In the genomic region with DNA sequence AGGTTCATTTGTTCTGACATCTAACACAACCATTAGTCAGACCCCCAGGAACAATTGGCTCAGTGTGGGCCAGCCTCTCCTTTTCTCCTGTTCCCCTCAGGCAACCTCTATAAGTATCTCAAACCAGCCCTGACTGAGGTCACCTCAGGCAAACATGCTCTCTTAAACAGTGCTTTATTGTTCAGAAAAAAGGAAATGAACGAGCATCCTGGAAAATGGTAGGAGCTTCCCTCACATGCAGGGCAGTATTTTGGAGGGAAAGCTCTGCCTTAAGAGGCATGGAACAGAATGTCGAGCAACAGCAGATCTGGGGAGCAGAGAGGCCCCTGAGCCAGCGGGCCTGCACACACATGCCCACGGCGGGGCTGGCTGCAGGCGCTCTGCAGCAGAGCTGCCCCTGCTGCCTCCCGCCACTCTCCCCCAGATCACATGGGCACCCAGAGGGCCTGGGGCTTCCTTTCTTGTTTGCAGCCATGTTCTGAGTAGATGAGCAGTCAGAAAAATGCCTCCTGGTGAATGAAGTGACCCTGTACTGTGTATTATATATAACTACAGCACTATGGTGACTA, we compare ENCODE assay signal across 10 cellular contexts. TPM values are rescaled to one million over a fixed set of nuclear protein-coding genes. Genes with fewer than 3 reads are reported as not detected.
DNase-seq lines count a peak whose midpoint lies in the region; ATAC-seq, FAIRE-seq and TF ChIP-seq lines count a peak whose summit lies in the region.
"Had no signal": no experiment of that assay in that cellular context is flagged by ENCODE, and none has a peak within 500 bp of the region (broad histone marks: within the 10 kb centered on the region; RNA-seq: fewer than 3 reads in every experiment).

No MANE protein-coding gene starts in this region.

- H3K27ac Mint-ChIP-seq in endothelial cell (ENCODE audit: unreplicated experiment) = peak overlapping the region; percentile 84

- H3K4me1 ChIP-seq in neuron (ENCODE audit: insufficient read depth, low read length) = peaks cover 11% of the 10 kb centered on the region
- H3K4me1 ChIP-seq: left lung had no signal

- FAIRE-seq in H54 (lab: Jason Lieb, UNC) = peak; percentile 90

- no peaks in the 10 kb centered on the region for H3K27me3 ChIP-seq in neuron (ENCODE audit: insufficient read depth, low read length)
- H3K27me3 ChIP-seq: left lung had no signal

- H2AFZ ChIP-seq in neuron (ENCODE audit: low read depth, low read length) = peak overlapping the region; percentile 75

- DNase-seq in H54 (ENCODE audit: insufficient read length, low spot score) (peak; percentile 27), NCI-H524 (lab: John Stamatoyannopoulos, UW) (peak; percentile 41 to 72), endothelial cell (ENCODE audit: low spot score) (peak; percentile 35), CD1c-positive myeloid dendritic cell (ENCODE audit: extremely low spot score) (no peak), GM13976 (ENCODE audit: low spot score) (no peak), OCI-M1 (lab: John Stamatoyannopoulos, UW) (no peak)
- DNase-seq: left lung had no signal

- peaks cover 5% of the 10 kb centered on the region for H3K36me3 Mint-ChIP-seq in endothelial cell (ENCODE audit: low read depth, unreplicated experiment)

- H3K9me3 Mint-ChIP-seq in endothelial cell (ENCODE audit: unreplicated experiment) = no peaks in the 10 kb centered on the region
- H3K9me3 Mint-ChIP-seq: central memory CD8-positive, alpha-beta T cell had no signal

- peaks cover 9% of the 10 kb centered on the region for H3K4me1 Mint-ChIP-seq in endothelial cell (ENCODE audit: unreplicated experiment)
- H3K4me1 Mint-ChIP-seq: central memory CD8-positive, alpha-beta T cell had no signal

- H3K9me3 ChIP-seq in neuron (ENCODE audit: low read length) = no peaks in the 10 kb centered on the region
- H3K9me3 ChIP-seq: left lung had no signal

- no peaks in the 10 kb centered on the region for H3K36me3 ChIP-seq in neuron (ENCODE audit: insufficient read depth, low read length)
- H3K36me3 ChIP-seq: left lung had no signal

- in situ Hi-C loops in GM13976 (cut with MboI; ENCODE audit: low sequenced_read_pairs, unreplicated experiment) = no loop called here

- H3K27me3 Mint-ChIP-seq in endothelial cell (ENCODE audit: unreplicated experiment) = no peaks in the 10 kb centered on the region
- H3K27me3 Mint-ChIP-seq: central memory CD8-positive, alpha-beta T cell had no signal

- H3K4me3 ChIP-seq in neuron (ENCODE audit: low read length) = peak overlapping the region; percentile 13
- H3K4me3 ChIP-seq: left lung had no signal

- ATAC-seq in GM21528 (IDR thresholded peaks at IDR 0.05; ENCODE audit: low FRiP score, unreplicated experiment) = no peak
- ATAC-seq: left lung had no signal

- TF ChIP-seq POLR2A in H54 (IDR thresholded peaks at IDR 0.05; ENCODE audit: low read depth, low read length) = no peak

- no peak overlapping the region for H3K4me3 Mint-ChIP-seq in endothelial cell (ENCODE audit: unreplicated experiment)
- H3K4me3 Mint-ChIP-seq: central memory CD8-positive, alpha-beta T cell had no signal

- no peak for TF ChIP-seq CTCF in endothelial cell (IDR thresholded peaks at IDR 0.05; ENCODE audit: unreplicated experiment)
- no peak for TF ChIP-seq CTCF in GM13976 (IDR thresholded peaks at IDR 0.05; ENCODE audit: borderline replicate concordance, control extremely low read depth, extremely low read depth, insufficient read depth, missing control alignments)

RNA-seq across cellular contexts. Expression of a gene that starts 42.0 kb away (rescaled TPM):
- 5.8 TPM for total RNA-seq in endothelial cell (ENCODE audit: unreplicated experiment)

RNA-seq across cellular contexts. Expression of a gene that starts 56.6 kb away (rescaled TPM):
- 18.5 TPM for total RNA-seq in endothelial cell (ENCODE audit: unreplicated experiment)

Comparison
In these comparisons a context has a peak if more than half of its experiments do, and no peak if none do; other contexts are left out.
1. DNase-seq: peak in H54 (single experiment), NCI-H524 (2 of 2) and endothelial cell (single experiment); none in CD1c-positive myeloid dendritic cell (single experiment), GM13976 (single experiment) and OCI-M1 (single experiment).